ENCODE assay signal across 2 cellular contexts in the genomic region with DNA sequence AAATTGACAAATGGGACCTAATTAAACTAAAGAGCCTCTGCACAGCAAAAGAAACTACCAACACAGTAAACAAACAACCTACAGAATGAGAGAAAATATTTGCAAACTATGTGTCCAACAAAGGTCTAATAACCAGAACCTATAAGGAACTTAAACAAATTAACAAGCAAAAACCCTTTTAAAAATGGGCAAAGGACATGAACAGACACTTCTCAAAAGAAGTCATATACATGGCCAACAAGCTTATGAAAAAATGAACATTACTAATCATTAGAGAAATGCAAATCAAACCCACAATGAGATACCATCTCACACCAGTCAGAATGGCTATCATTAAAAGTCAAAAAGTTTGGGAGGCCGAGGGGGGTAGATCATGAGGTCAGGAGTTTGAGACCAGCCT. TPM values are rescaled to one million over a fixed set of nuclear protein-coding genes. Genes with fewer than 3 reads are reported as not detected.
"Had no signal": no experiment of that assay in that cellular context is flagged by ENCODE, and none has a peak within 500 bp of the region (broad histone marks: within the 10 kb centered on the region; RNA-seq: fewer than 3 reads in every experiment).

No MANE protein-coding gene starts in this region.

RNA-seq across cellular contexts. Expression of gene TMEM176A, which starts 26.4 kb away (rescaled TPM):
- total RNA-seq: G401, GM12878 had no signal
- polyA plus RNA-seq: GM12878 had no signal

RNA-seq across cellular contexts. Expression of gene GIMAP5, which starts 36.9 kb away (rescaled TPM):
- total RNA-seq: G401 had no signal

RNA-seq across cellular contexts. Expression of gene GIMAP1, which starts 57.7 kb away (rescaled TPM):
- total RNA-seq: G401 had no signal
